In the genomic region with DNA sequence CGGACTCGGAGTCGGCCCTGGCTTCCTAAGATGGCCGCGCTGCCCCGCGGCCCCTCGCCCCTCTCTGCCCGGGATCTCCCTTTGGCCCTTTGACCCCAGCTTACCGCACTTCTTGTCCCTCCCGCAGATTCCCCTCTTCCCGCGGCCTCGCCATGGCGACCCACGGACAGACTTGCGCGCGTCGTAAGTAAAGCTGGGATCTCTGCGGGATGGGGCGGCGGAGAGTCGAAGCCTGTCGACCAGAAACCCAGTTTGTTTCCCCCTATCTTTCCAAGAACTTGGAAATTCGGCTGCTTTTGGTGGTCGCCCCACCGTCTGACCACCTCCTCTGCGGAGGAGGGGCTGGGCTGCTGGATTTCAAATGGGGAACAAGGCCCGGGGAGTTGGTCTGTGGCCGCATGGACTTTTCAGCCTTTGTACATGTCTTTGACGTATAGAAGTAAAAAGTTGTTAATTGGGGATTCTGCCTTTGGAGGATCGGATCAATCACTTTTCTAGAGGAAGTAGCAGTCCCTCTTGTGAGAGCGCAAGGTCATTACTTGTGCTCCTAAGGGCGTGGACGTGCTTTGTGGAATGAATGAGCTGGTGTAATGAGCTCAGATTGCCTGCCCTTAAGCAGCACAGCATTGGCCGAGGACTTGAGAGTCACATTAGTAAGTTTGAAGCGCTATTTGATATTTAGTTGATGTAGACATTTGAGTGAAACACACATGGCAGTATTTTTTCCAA, we compare ENCODE assay signal across 1 cellular context.
TF ChIP-seq lines count a peak whose summit lies in the region.

No MANE protein-coding gene starts in this region.

TF ChIP-seq in GM12878, 131 proteins besides CTCF, POLR2A, EP300 and RAD21:
- TF ChIP-seq GATAD2B (conservative IDR thresholded peaks at IDR 0.05; ENCODE audit: low read depth) (0 out of 2 replicates have a peak, but pooled peaks have one; percentile 60), ESRRA (IDR thresholded peaks at IDR 0.05; ENCODE audit: low read length) (peak; percentile 49; the same call in 1 of the 2 replicates), POLR2AphosphoS5 (IDR thresholded peaks at IDR 0.05; ENCODE audit: low read length) (0 out of 2 replicates have a peak, but pooled peaks have one; percentile 4), YY1 (IDR thresholded peaks at IDR 0.05; ENCODE audit: low read depth, low read length) (peak; percentile 90), HDAC2 (IDR thresholded peaks at IDR 0.05) (no peak), ETV6 (conservative IDR thresholded peaks at IDR 0.05 in 1 of 2, IDR thresholded peaks at IDR 0.05 in 1 of 2; ENCODE audit: borderline replicate concordance in 1 of 2, low read depth in 1 of 2) (no peak), NFXL1 (IDR thresholded peaks at IDR 0.05; ENCODE audit: borderline replicate concordance) (no peak)
TF ChIP-seq in GM12878: peak in this region for 4.
